Comparison of ENCODE assay signal across 25 cellular contexts in the genomic region with DNA sequence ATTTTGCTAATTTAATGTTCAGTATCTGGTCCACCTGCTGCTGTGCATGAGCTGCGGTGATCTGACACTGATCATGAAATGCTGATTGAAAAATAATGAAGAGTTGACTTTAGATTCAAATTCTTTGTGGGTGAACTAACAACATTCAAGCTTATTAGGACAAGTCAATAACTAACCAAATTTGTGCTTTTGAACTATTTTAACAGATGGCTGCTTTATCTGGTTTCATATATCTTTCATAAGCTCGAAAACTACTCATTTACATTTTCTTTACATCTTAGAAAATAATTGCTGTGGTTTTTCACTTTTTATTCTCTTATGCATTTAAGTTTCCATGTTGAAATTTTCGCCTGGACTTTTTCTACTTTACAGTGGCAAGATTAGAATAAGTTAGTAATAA.
DNase-seq lines count a peak whose midpoint lies in the region; ATAC-seq, FAIRE-seq and TF ChIP-seq lines count a peak whose summit lies in the region.
"Had no signal": no experiment of that assay in that cellular context is flagged by ENCODE, and none has a peak within 500 bp of the region (broad histone marks: within the 10 kb centered on the region; RNA-seq: fewer than 3 reads in every experiment).

No MANE protein-coding gene starts in this region.

- TF ChIP-seq POLR2A in endothelial cell of umbilical vein (IDR thresholded peaks at IDR 0.05; ENCODE audit: low read depth, low read length) = no peak

- peak; percentile 53 for FAIRE-seq in endothelial cell of umbilical vein (lab: Jason Lieb, UNC)
- FAIRE-seq: A204.1, GM12878, GM12892, GM18507 had no signal

- 62 to 72% methylated on average over 3 of the region's 3 CpGs for WGBS in heart right ventricle, 2 donors

- ATAC-seq in HG03432 (IDR thresholded peaks at IDR 0.05; ENCODE audit: unreplicated experiment) (peak; percentile 61), heart right ventricle (no peak), GM18867 (IDR thresholded peaks at IDR 0.05; ENCODE audit: unreplicated experiment) (no peak)
- ATAC-seq: GM12878 had no signal

- TF ChIP-seq CTCF in endothelial cell of umbilical vein (IDR thresholded peaks at IDR 0.05; ENCODE audit: extremely low read depth in 1 of 2, insufficient read depth in 1 of 2, low read depth in 1 of 2, low read length in 2 of 2) (no peak), heart right ventricle (IDR thresholded peaks at IDR 0.05) (no peak)

- intact Hi-C loops in endothelial cell of umbilical vein (cut with micrococcal nuclease) (no loop called here), heart right ventricle (cut with DNase I) (no loop called here)

- H3K36me3 ChIP-seq in endothelial cell of umbilical vein (ENCODE audit: control insufficient read depth in 2 of 2, extremely low read depth in 1 of 2, insufficient read depth in 2 of 2, low read length in 2 of 2) = no peaks in the 10 kb centered on the region
- no peaks in the 10 kb centered on the region for H3K36me3 ChIP-seq in heart right ventricle
- H3K36me3 ChIP-seq: BE2C, BLaER1 had no signal

- H3K9ac ChIP-seq in endothelial cell of umbilical vein (replicated peaks; ENCODE audit: extremely low read depth, insufficient read depth, low read length) = no peak overlapping the region
- H3K9ac ChIP-seq: BLaER1 had no signal

- no peaks in the 10 kb centered on the region for H3K4me1 ChIP-seq in endothelial cell of umbilical vein (ENCODE audit: control insufficient read depth, extremely low read depth, insufficient read depth, low read length)
- no peaks in the 10 kb centered on the region for H3K4me1 ChIP-seq in heart right ventricle
- H3K4me1 ChIP-seq: BE2C, BLaER1 had no signal

- no peaks in the 10 kb centered on the region for H3K79me2 ChIP-seq in endothelial cell of umbilical vein (ENCODE audit: control insufficient read depth, insufficient read depth, low read length)

- H4K20me1 ChIP-seq in endothelial cell of umbilical vein (replicated peaks; ENCODE audit: control insufficient read depth, extremely low read depth, insufficient read depth, low read length) = no peaks in the 10 kb centered on the region
- H4K20me1 ChIP-seq: BLaER1 had no signal

- BruUV-seq in endothelial cell of umbilical vein (replicated peaks; lab: Mats Ljungman, UMichigan) = no TSS peak

- dilution Hi-C loops in endothelial cell of umbilical vein (cut with MboI; ENCODE audit: extremely low pct_ligation_motif_present, low sequenced_read_pairs) = no loop called here

- DNase-seq in endothelial cell of umbilical vein (ENCODE audit: low read depth, low spot score) (no peak), heart right ventricle (no peak), NCI-H748 treated with DMSO at 0.1 percent for 48 hours (lab: John Stamatoyannopoulos, UW) (no peak)
- DNase-seq: 8988T; ACHN; BE2C; C1 segment of cervical spinal cord; CD4-positive, alpha-beta memory T cell; CD4-positive, CD25-positive, alpha-beta regulatory T cell; CD8-positive, alpha-beta memory T cell; COR-L47; DMS 273 treated with DMSO at 0.1 percent for 48 hours; DMS153; DMS53; DMS79; DND-41; EL; GDM1 had no signal

- H3K9me1 ChIP-seq in endothelial cell of umbilical vein (replicated peaks; ENCODE audit: control insufficient read depth, extremely low read depth, insufficient read depth, low read length) = no peaks in the 10 kb centered on the region

- H3K27me3 ChIP-seq in endothelial cell of umbilical vein (ENCODE audit: control insufficient read depth in 2 of 2, insufficient read depth in 2 of 2, low read length in 2 of 2) (no peaks in the 10 kb centered on the region), heart right ventricle (no peaks in the 10 kb centered on the region)
- H3K27me3 ChIP-seq: BE2C, BLaER1 had no signal

- H3K4me3 ChIP-seq in endothelial cell of umbilical vein (replicated peaks in 1 of 3; ENCODE audit: insufficient read depth in 1 of 3, low read depth in 1 of 3, low read length in 3 of 3) (no peak overlapping the region), heart right ventricle (no peak overlapping the region)
- H3K4me3 ChIP-seq: BLaER1, GM12878 had no signal

- no peak overlapping the region for H2AFZ ChIP-seq in endothelial cell of umbilical vein (ENCODE audit: low read depth, low read length)

- no peak overlapping the region for H3K4me2 ChIP-seq in endothelial cell of umbilical vein (ENCODE audit: insufficient read depth, low read length)
- H3K4me2 ChIP-seq: BLaER1 had no signal

- H3K9me3 ChIP-seq in endothelial cell of umbilical vein (replicated peaks; ENCODE audit: control insufficient read depth, insufficient read depth, low read length) (no peaks in the 10 kb centered on the region), heart right ventricle (peaks cover 0 to 16% (median 0%) of the 10 kb centered on the region in 11 donors)
- H3K9me3 ChIP-seq: BE2C had no signal

- H3K27ac ChIP-seq in endothelial cell of umbilical vein (ENCODE audit: insufficient read depth, low read depth, low read length) (no peak overlapping the region), heart right ventricle (no peak overlapping the region)
- H3K27ac ChIP-seq: BLaER1 had no signal

- POLR2A ChIA-PET in endothelial cell of umbilical vein (lab: Charles Lee) = no interaction called here

- CTCF ChIA-PET in endothelial cell of umbilical vein (lab: Charles Lee) = no interaction called here

TF ChIP-seq in endothelial cell of umbilical vein, 7 proteins besides CTCF, POLR2A, EP300 and RAD21:
- TF ChIP-seq JUN (IDR thresholded peaks at IDR 0.05; ENCODE audit: borderline replicate concordance, insufficient read depth, insufficient read length, low read depth) = no peak
- TF ChIP-seq EZH2 (IDR thresholded peaks at IDR 0.05; ENCODE audit: borderline replicate concordance, low read depth, low read length, severe bottlenecking) = no peak
- no peak for TF ChIP-seq MYC (IDR thresholded peaks at IDR 0.05; ENCODE audit: low read depth, low read length)
- TF ChIP-seq GATA2 (IDR thresholded peaks at IDR 0.05; ENCODE audit: insufficient read depth, insufficient read length, low read depth, low read length) = no peak
- TF ChIP-seq FOS (IDR thresholded peaks at IDR 0.05; ENCODE audit: borderline replicate concordance, insufficient read depth, low read length) = no peak
- TF ChIP-seq, protein P1, sequence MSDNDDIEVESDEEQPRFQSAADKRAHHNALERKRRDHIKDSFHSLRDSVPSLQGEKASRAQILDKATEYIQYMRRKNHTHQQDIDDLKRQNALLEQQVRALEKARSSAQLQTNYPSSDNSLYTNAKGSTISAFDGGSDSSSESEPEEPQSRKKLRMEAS (IDR thresholded peaks at IDR 0.05; ENCODE audit: insufficient read depth, insufficient read length) = no peak
- TF ChIP-seq POLR2AphosphoS5 (IDR thresholded peaks at IDR 0.05; ENCODE audit: insufficient read depth, low read depth, low read length) = no peak
